ENCODE assay signal across 24 cellular contexts in genomic region chr15:29331071-29331470, GRCh38.
DNase-seq lines count a peak whose midpoint lies in the region; ATAC-seq and TF ChIP-seq lines count a peak whose summit lies in the region.
"Had no signal": no experiment of that assay in that cellular context is flagged by ENCODE, and none has a peak within 500 bp of the region (broad histone marks: within the 10 kb centered on the region; RNA-seq: fewer than 3 reads in every experiment).

No MANE protein-coding gene starts in this region.

- H3K4me1 ChIP-seq in OCI-LY3 (ENCODE audit: low read length) = peaks cover 40% of the 10 kb centered on the region
- H3K4me1 ChIP-seq: A549, BE2C, Caco-2 had no signal

- no peak overlapping the region; the same call in 1 of the 2 replicates for H2AFZ ChIP-seq in OCI-LY3 (ENCODE audit: low read depth, low read length)
- H2AFZ ChIP-seq: GM23338 had no signal

- H3K36me3 Mint-ChIP-seq in natural killer cell treated with Interleukin-12 subunit alpha and Interleukin-12 subunit beta and Interleukin-15 and Interleukin-18, amount 100 ng/mL, for 72 hours = peaks cover under 1% of the 10 kb centered on the region
- peaks cover 4% of the 10 kb centered on the region for H3K36me3 Mint-ChIP-seq in natural killer cell
- H3K36me3 Mint-ChIP-seq in T-cell = no peaks in the 10 kb centered on the region
- H3K36me3 Mint-ChIP-seq: CD8-positive, alpha-beta T cell had no signal

- CTCF ChIA-PET in T-cell (lab: Charles Lee) = no interaction called here

- POLR2A ChIA-PET in T-cell (lab: Charles Lee) = no interaction called here

- no peak overlapping the region for H3K4me3 Mint-ChIP-seq in natural killer cell treated with Interleukin-12 subunit alpha and Interleukin-12 subunit beta and Interleukin-15 and Interleukin-18, amount 100 ng/mL, for 72 hours
- no peak overlapping the region for H3K4me3 Mint-ChIP-seq in natural killer cell
- H3K4me3 Mint-ChIP-seq in T-cell = no peak overlapping the region
- H3K4me3 Mint-ChIP-seq: CD4-positive, CD25-positive, alpha-beta regulatory T cell; CD8-positive, alpha-beta T cell; GM23338; H9 had no signal

- no peak overlapping the region for H3K27ac Mint-ChIP-seq in natural killer cell treated with Interleukin-12 subunit alpha and Interleukin-12 subunit beta and Interleukin-15 and Interleukin-18, amount 100 ng/mL, for 72 hours
- no peak overlapping the region for H3K27ac Mint-ChIP-seq in natural killer cell
- H3K27ac Mint-ChIP-seq in T-cell = no peak overlapping the region
- H3K27ac Mint-ChIP-seq: CD4-positive, CD25-positive, alpha-beta regulatory T cell; CD8-positive, alpha-beta T cell; GM23338; H9 had no signal

- peaks cover 5 to 16% of the 10 kb centered on the region in 2 donors for H3K27me3 Mint-ChIP-seq in natural killer cell treated with Interleukin-12 subunit alpha and Interleukin-12 subunit beta and Interleukin-15 and Interleukin-18, amount 100 ng/mL, for 72 hours
- H3K27me3 Mint-ChIP-seq in natural killer cell (ENCODE audit: low read depth in 2 of 2) (peaks cover 6 to 18% of the 10 kb centered on the region in 2 donors), T-cell (peaks cover 0 to 7% of the 10 kb centered on the region in 2 donors)

- no peak for DNase-seq in natural killer cell treated with Interleukin-12 subunit alpha and Interleukin-12 subunit beta and Interleukin-15 and Interleukin-18, amount 100 ng/mL, for 72 hours (ENCODE audit: low spot score)
- DNase-seq in natural killer cell = no peak
- peak; percentile 36 for DNase-seq in retina
- DNase-seq in T-cell = no peak
- DNase-seq in midbrain (lab: John Stamatoyannopoulos, UW) = no peak
- DNase-seq in D341Med (ENCODE audit: low spot score) = no peak
- DNase-seq: 8988T; ACHN; AML-193; BE2C; Caco-2; CD4-positive, CD25-positive, alpha-beta regulatory T cell; CD8-positive, alpha-beta T cell; DMS 273 treated with DMSO at 0.1 percent for 48 hours; DMS79; EL; GDM1; H9 had no signal

- peak overlapping the region; percentile 27; the same call in 1 of the 2 replicates for H3K27ac ChIP-seq in OCI-LY3 (ENCODE audit: low read length)
- H3K27ac ChIP-seq: A549, C4-2B had no signal

- H3K36me3 ChIP-seq in OCI-LY3 (replicated peaks; ENCODE audit: low read depth, low read length) = peaks cover 13% of the 10 kb centered on the region
- H3K36me3 ChIP-seq: BE2C had no signal

- intact Hi-C loops in natural killer cell (cut with micrococcal nuclease) = no loop called here

- H3K9me3 Mint-ChIP-seq in natural killer cell treated with Interleukin-12 subunit alpha and Interleukin-12 subunit beta and Interleukin-15 and Interleukin-18, amount 100 ng/mL, for 72 hours = no peaks in the 10 kb centered on the region
- H3K9me3 Mint-ChIP-seq in natural killer cell (peaks cover 0 to 1% of the 10 kb centered on the region in 2 donors), T-cell (peaks cover under 1 to 6% (median 4%) of the 10 kb centered on the region in 3 donors)

- TF ChIP-seq CTCF in natural killer cell (IDR thresholded peaks at IDR 0.05) (no peak), OCI-LY3 (IDR thresholded peaks at IDR 0.05; ENCODE audit: low read depth, low read length) (no peak)

- no peaks in the 10 kb centered on the region for H3K79me2 ChIP-seq in OCI-LY3 (ENCODE audit: low read length)

- peak overlapping the region; percentile 44; the same call in 1 of the 2 replicates for H3K4me3 ChIP-seq in OCI-LY3 (ENCODE audit: low read length)
- H3K4me3 ChIP-seq: A549, GM12878, GM23338 had no signal

- 0 out of 2 replicates have a peak, but pooled peaks cover 7% of the 10 kb centered on the region for H3K9me3 ChIP-seq in OCI-LY3 (ENCODE audit: insufficient read depth, low read length)
- H3K9me3 ChIP-seq: BE2C had no signal

- H3K27me3 ChIP-seq in OCI-LY3 (ENCODE audit: low read depth, low read length) = no peaks in the 10 kb centered on the region

- no peaks in the 10 kb centered on the region for H4K20me1 ChIP-seq in OCI-LY3 (ENCODE audit: insufficient read depth, low read length)

- H3K4me2 ChIP-seq in OCI-LY3 (ENCODE audit: low read length) = peak overlapping the region; percentile 66
- H3K4me2 ChIP-seq: A549, GM23338 had no signal

- no peak overlapping the region; the same call in 1 of the 2 replicates for H3K9ac ChIP-seq in OCI-LY3 (ENCODE audit: low read length)

- H3K4me1 Mint-ChIP-seq in natural killer cell treated with Interleukin-12 subunit alpha and Interleukin-12 subunit beta and Interleukin-15 and Interleukin-18, amount 100 ng/mL, for 72 hours (ENCODE audit: low read depth in 2 of 2) = no peaks in the 10 kb centered on the region
- H3K4me1 Mint-ChIP-seq in natural killer cell = no peaks in the 10 kb centered on the region
- no peaks in the 10 kb centered on the region for H3K4me1 Mint-ChIP-seq in T-cell
- H3K4me1 Mint-ChIP-seq: CD4-positive, CD25-positive, alpha-beta regulatory T cell; GM23338 had no signal

- peak; percentile 40 to 46 for ATAC-seq in natural killer cell treated with Interleukin-12 subunit alpha and Interleukin-12 subunit beta and Interleukin-15 and Interleukin-18, amount 100 ng/mL, for 72 hours
- ATAC-seq in natural killer cell (no peak), T-cell (replicated peaks in 1 of 4) (no peak)
- ATAC-seq: A549; CD8-positive, alpha-beta T cell; GM12878; GM23338; HCT116 had no signal

Comparison
In these comparisons a context has a peak if more than half of its experiments do, and no peak if none do; other contexts are left out.
1. ATAC-seq: peak in natural killer cell treated with Interleukin-12 subunit alpha and Interleukin-12 subunit beta and Interleukin-15 and Interleukin-18, amount 100 ng/mL, for 72 hours (2 of 2); none in natural killer cell (0 of 3) and T-cell (0 of 4).